In genomic region chr13:51636349-51636890, GRCh38 we compare ENCODE assay signal across 15 cellular contexts. TPM values are rescaled to one million over a fixed set of nuclear protein-coding genes. Genes with fewer than 3 reads are reported as not detected.
DNase-seq lines count a peak whose midpoint lies in the region; ATAC-seq and TF ChIP-seq lines count a peak whose summit lies in the region.
"Had no signal": no experiment of that assay in that cellular context is flagged by ENCODE, and none has a peak within 500 bp of the region (broad histone marks: within the 10 kb centered on the region; RNA-seq: fewer than 3 reads in every experiment).

No MANE protein-coding gene starts in this region.

- H4K8ac ChIP-seq in IMR-90 (ENCODE audit: low read depth in 2 of 2, low read length in 2 of 2) = no peak overlapping the region

- no peaks in the 10 kb centered on the region; the same call in 1 of the 2 replicates for H4K20me1 ChIP-seq in IMR-90 (ENCODE audit: insufficient read depth, low read length)

- peaks cover 7% of the 10 kb centered on the region for H3K9me1 ChIP-seq in IMR-90 (ENCODE audit: insufficient read depth, low read length)

- peak overlapping the region; percentile 42 for H3K27ac Mint-ChIP-seq in CD4-positive, alpha-beta T cell
- peak overlapping the region; percentile 43 to 84 (median 67) for H3K27ac Mint-ChIP-seq in brain
- H3K27ac Mint-ChIP-seq in nephron progenitor cell = peak overlapping the region; percentile 46
- H3K27ac Mint-ChIP-seq: activated CD4-positive, alpha-beta T cell treated with anti-CD3 and anti-CD28 coated beads for 36 hours; stimulated activated memory B cell treated with anti-CD40 and anti-IgM and Interleukin-4, amounts not matched to agents 10 μg/mL and 1 μg/mL and 100 μg/mL, for 72 hours had no signal

- H3K79me1 ChIP-seq in IMR-90 (ENCODE audit: low read depth in 1 of 2, low read length in 2 of 2) = peaks cover 16 to 60% of the 10 kb centered on the region in 2 experiments

- 49% methylated on average over 2 of the region's 7 CpGs; no CpG with 5 or more reads in 1 of the 2 experiments for WGBS in IMR-90 (ENCODE audit: extremely low coverage in 2 of 2, insufficient read length in 1 of 2), 2 experiments

- no peak overlapping the region for H3K9ac ChIP-seq in IMR-90 (ENCODE audit: low read depth, low read length)

- CTCF ChIA-PET in CD4-positive, alpha-beta T cell (lab: Charles Lee) = no interaction called here
- CTCF ChIA-PET in IMR-90 (lab: Yijun Ruan, JAX) = no interaction called here

- BruUV-seq in IMR-90 (replicated peaks; lab: Mats Ljungman, UMichigan) = no TSS peak

- intact Hi-C loops in CD4-positive, alpha-beta T cell (cut with DNase I, micrococcal nuclease) = no loop called here
- intact Hi-C loops in IMR-90 (cut with micrococcal nuclease) = no loop called here

- H4K91ac ChIP-seq in IMR-90 (ENCODE audit: insufficient read depth, low read depth, low read length) = no peak overlapping the region

- no peaks in the 10 kb centered on the region for H3K27me3 ChIP-seq in CD4-positive, alpha-beta T cell (ENCODE audit: control insufficient read depth, insufficient read depth, low read length)
- H3K27me3 ChIP-seq in IMR-90 (ENCODE audit: control insufficient read depth, insufficient read depth, low read length) = no peaks in the 10 kb centered on the region
- H3K27me3 ChIP-seq in SJCRH30 = no peaks in the 10 kb centered on the region
- H3K27me3 ChIP-seq: heart right ventricle had no signal

- peaks cover 69% of the 10 kb centered on the region for H3K4me1 Mint-ChIP-seq in CD4-positive, alpha-beta T cell (ENCODE audit: low read depth)
- H3K4me1 Mint-ChIP-seq in brain = peaks cover 81% of the 10 kb centered on the region
- H3K4me1 Mint-ChIP-seq in nephron progenitor cell = peaks cover 54% of the 10 kb centered on the region

- H2AFZ ChIP-seq in IMR-90 (replicated peaks; ENCODE audit: low read length, poor library complexity) = no peak overlapping the region

- no peaks in the 10 kb centered on the region for H3K36me3 Mint-ChIP-seq in CD4-positive, alpha-beta T cell (ENCODE audit: low read depth)
- H3K36me3 Mint-ChIP-seq in brain (no peaks in the 10 kb centered on the region), nephron progenitor cell (ENCODE audit: low read depth) (no peaks in the 10 kb centered on the region)
- H3K36me3 Mint-ChIP-seq: CD8-positive, alpha-beta T cell; stimulated activated memory B cell treated with anti-CD40 and anti-IgM and Interleukin-4, amounts not matched to agents 10 μg/mL and 1 μg/mL and 100 μg/mL, for 72 hours had no signal

- H2AK5ac ChIP-seq in IMR-90 (ENCODE audit: low read depth, low read length) = no peak overlapping the region

- no peak overlapping the region for H3K4me2 ChIP-seq in IMR-90 (ENCODE audit: low read depth, low read length)

- H2BK5ac ChIP-seq in IMR-90 (ENCODE audit: low read depth, low read length, poor library complexity, severe bottlenecking) = no peak overlapping the region

- TF ChIP-seq RAD21 in IMR-90 (IDR thresholded peaks at IDR 0.05; ENCODE audit: low read length) = no peak

- H3K4me1 ChIP-seq in IMR-90 (ENCODE audit: control insufficient read depth, insufficient read depth, low read length) (peaks cover 10% of the 10 kb centered on the region), SJCRH30 (peaks cover 34% of the 10 kb centered on the region)

- H3K9me3 Mint-ChIP-seq in CD4-positive, alpha-beta T cell = no peaks in the 10 kb centered on the region
- H3K9me3 Mint-ChIP-seq in brain = no peaks in the 10 kb centered on the region
- no peaks in the 10 kb centered on the region for H3K9me3 Mint-ChIP-seq in nephron progenitor cell
- H3K9me3 Mint-ChIP-seq: CD8-positive, alpha-beta T cell; effector memory CD8-positive, alpha-beta T cell; stimulated activated memory B cell treated with anti-CD40 and anti-IgM and Interleukin-4, amounts not matched to agents 10 μg/mL and 1 μg/mL and 100 μg/mL, for 72 hours had no signal

- H2AK9ac ChIP-seq in IMR-90 (replicated peaks; ENCODE audit: low read depth, low read length, poor library complexity) = no peak overlapping the region

- no peak for TF ChIP-seq POLR2A in IMR-90 (IDR thresholded peaks at IDR 0.05; ENCODE audit: low read depth, low read length)

- 0 out of 2 replicates have a peak overlapping the region, but pooled peaks have one; percentile 1 for H2BK20ac ChIP-seq in IMR-90 (ENCODE audit: low read depth, low read length)

- dilution Hi-C loops in IMR-90 (cut with HindIII; ENCODE audit: low sequenced_read_pairs, unreplicated experiment) = no loop called here

- H3K14ac ChIP-seq in IMR-90 (replicated peaks; ENCODE audit: low read depth, low read length) = no peak overlapping the region; the same call in 1 of the 2 replicates

- no peak overlapping the region for H3K4ac ChIP-seq in IMR-90 (ENCODE audit: low read depth, low read length)

- no peak overlapping the region for H3K27ac ChIP-seq in CD4-positive, alpha-beta T cell (ENCODE audit: low read depth, low read length)
- H3K27ac ChIP-seq in IMR-90 (ENCODE audit: insufficient read depth, low read length) = no peak overlapping the region
- H3K27ac ChIP-seq in SJCRH30 = no peak overlapping the region
- H3K27ac ChIP-seq: heart right ventricle had no signal

- no peak overlapping the region for H3K18ac ChIP-seq in IMR-90 (ENCODE audit: low read depth, low read length)

- H3K4me3 Mint-ChIP-seq in CD4-positive, alpha-beta T cell = no peak overlapping the region
- H3K4me3 Mint-ChIP-seq in brain (no peak overlapping the region), nephron progenitor cell (no peak overlapping the region)
- H3K4me3 Mint-ChIP-seq: stimulated activated memory B cell treated with anti-CD40 and anti-IgM and Interleukin-4, amounts not matched to agents 10 μg/mL and 1 μg/mL and 100 μg/mL, for 72 hours had no signal

- TF ChIP-seq CTCF in CD4-positive, alpha-beta T cell (IDR thresholded peaks at IDR 0.05) = no peak
- TF ChIP-seq CTCF in IMR-90 (conservative IDR thresholded peaks at IDR 0.05; ENCODE audit: low read depth, low read length) = no peak
- no peak for TF ChIP-seq CTCF in brain (conservative IDR thresholded peaks at IDR 0.05)
- no peak for TF ChIP-seq CTCF in nephron progenitor cell (IDR thresholded peaks at IDR 0.05)

- H3K9me3 ChIP-seq in CD4-positive, alpha-beta T cell (ENCODE audit: control insufficient read depth, low read length) = no peaks in the 10 kb centered on the region
- H3K9me3 ChIP-seq in IMR-90 (ENCODE audit: control insufficient read depth, insufficient read depth, low read length) (no peaks in the 10 kb centered on the region), SJCRH30 (replicated peaks) (no peaks in the 10 kb centered on the region)
- H3K9me3 ChIP-seq: heart right ventricle had no signal

- no peak for DNase-seq in CD4-positive, alpha-beta T cell
- DNase-seq in IMR-90 (no peak), nephron progenitor cell (no peak), hypothalamus (lab: John Stamatoyannopoulos, UW) (no peak), SJCRH30 (no peak), kidney tubule cell (ENCODE audit: low spot score) (no peak)
- DNase-seq: activated CD4-positive, alpha-beta T cell treated with anti-CD3 and anti-CD28 coated beads for 36 hours; activated effector memory CD4-positive, alpha-beta T cell treated with anti-CD3 and anti-CD28 coated beads, Interleukin-2, amount 50 U/mL, for 16 hours; CD8-positive, alpha-beta T cell; effector memory CD8-positive, alpha-beta T cell; heart right ventricle; NCI-H1694 had no signal

- no peak overlapping the region for H3K56ac ChIP-seq in IMR-90 (ENCODE audit: extremely low read depth, insufficient read depth, low read length)

- in situ Hi-C loops in IMR-90 (cut with MboI; ENCODE audit: low sequenced_read_pairs) = no loop called here

- H3K36me3 ChIP-seq in IMR-90 (ENCODE audit: control insufficient read depth, insufficient read depth, low read length) (no peaks in the 10 kb centered on the region), SJCRH30 (no peaks in the 10 kb centered on the region)
- H3K36me3 ChIP-seq: heart right ventricle had no signal

- H3K27me3 Mint-ChIP-seq in CD4-positive, alpha-beta T cell = no peaks in the 10 kb centered on the region
- H3K27me3 Mint-ChIP-seq in brain (no peaks in the 10 kb centered on the region), nephron progenitor cell (ENCODE audit: low read depth, poor library complexity) (no peaks in the 10 kb centered on the region)
- H3K27me3 Mint-ChIP-seq: activated CD4-positive, alpha-beta T cell treated with anti-CD3 and anti-CD28 coated beads for 36 hours; effector memory CD8-positive, alpha-beta T cell; stimulated activated memory B cell treated with anti-CD40 and anti-IgM and Interleukin-4, amounts not matched to agents 10 μg/mL and 1 μg/mL and 100 μg/mL, for 72 hours had no signal

- H3K4me3 ChIP-seq in IMR-90 (ENCODE audit: insufficient read depth, low read depth, low read length) (no peak overlapping the region), SJCRH30 (no peak overlapping the region)
- H3K4me3 ChIP-seq: heart right ventricle had no signal

- no peak overlapping the region for H2BK120ac ChIP-seq in IMR-90 (ENCODE audit: low read depth, low read length)

- ATAC-seq in CD4-positive, alpha-beta T cell (ENCODE audit: poor library complexity) = no peak
- no peak for ATAC-seq in IMR-90 (ENCODE audit: low read depth)
- no peak for ATAC-seq in HG02623 (IDR thresholded peaks at IDR 0.05; ENCODE audit: unreplicated experiment)
- ATAC-seq: activated CD4-positive, alpha-beta T cell treated with anti-CD3 and anti-CD28 coated beads for 36 hours; CD8-positive, alpha-beta T cell; effector memory CD8-positive, alpha-beta T cell; stimulated activated memory B cell treated with anti-CD40 and anti-IgM and Interleukin-4, amounts not matched to agents 10 μg/mL and 1 μg/mL and 100 μg/mL, for 72 hours had no signal

- no peak overlapping the region for H3K23ac ChIP-seq in IMR-90 (ENCODE audit: low read depth, low read length)

- POLR2A ChIA-PET in CD4-positive, alpha-beta T cell (lab: Charles Lee) = no interaction called here
- POLR2A ChIA-PET in IMR-90 (lab: Charles Lee; ENCODE audit: unreplicated experiment) = no interaction called here

- H4K5ac ChIP-seq in IMR-90 (ENCODE audit: low read depth, low read length) = no peak overlapping the region

- no peak overlapping the region for H2BK15ac ChIP-seq in IMR-90 (ENCODE audit: low read depth, low read length)

TF ChIP-seq in IMR-90, 13 proteins besides CTCF, POLR2A, EP300 and RAD21 (continues in another document):
- TF ChIP-seq FOS (IDR thresholded peaks at IDR 0.05; ENCODE audit: low read depth, low read length) = no peak
- TF ChIP-seq RCOR1 (IDR thresholded peaks at IDR 0.05; ENCODE audit: insufficient replicate concordance, low read length) = no peak
- no peak for TF ChIP-seq CEBPB (IDR thresholded peaks at IDR 0.05; ENCODE audit: low read depth, low read length)
- no peak for TF ChIP-seq RFX5 (IDR thresholded peaks at IDR 0.05; ENCODE audit: low read depth, low read length)

RNA-seq across cellular contexts. Expression of gene WDFY2, which starts 52.2 kb away (rescaled TPM):
- 10 to 100 TPM; 21.4 to 21.9 TPM for total RNA-seq in CD4-positive, alpha-beta T cell
- 4.3 and 6.7 TPM in 2 replicates for total RNA-seq in IMR-90 (2012; rRNA removed)
- 4.3 and 5.4 TPM in 2 replicates for polyA plus RNA-seq in IMR-90 (2012; rRNA removed)
- polyA plus RNA-seq in IMR-90 (2012; cell fraction: cytosol; rRNA removed) = 1.5 and 1.8 TPM in 2 replicates
- 10.1 and 27.3 TPM in 2 replicates for polyA plus RNA-seq in IMR-90 (2012; cell fraction: nucleus; rRNA removed; ENCODE audit: low replicate concordance)
- polyA plus RNA-seq in brain (ENCODE audit: insufficient read depth, low read depth, low replicate concordance) = 2.8 TPM
- 11.2 and 13.2 TPM in 2 replicates for total RNA-seq in SJCRH30 (2014; rRNA removed; shearing (Covaris generic))
